In the genomic region with DNA sequence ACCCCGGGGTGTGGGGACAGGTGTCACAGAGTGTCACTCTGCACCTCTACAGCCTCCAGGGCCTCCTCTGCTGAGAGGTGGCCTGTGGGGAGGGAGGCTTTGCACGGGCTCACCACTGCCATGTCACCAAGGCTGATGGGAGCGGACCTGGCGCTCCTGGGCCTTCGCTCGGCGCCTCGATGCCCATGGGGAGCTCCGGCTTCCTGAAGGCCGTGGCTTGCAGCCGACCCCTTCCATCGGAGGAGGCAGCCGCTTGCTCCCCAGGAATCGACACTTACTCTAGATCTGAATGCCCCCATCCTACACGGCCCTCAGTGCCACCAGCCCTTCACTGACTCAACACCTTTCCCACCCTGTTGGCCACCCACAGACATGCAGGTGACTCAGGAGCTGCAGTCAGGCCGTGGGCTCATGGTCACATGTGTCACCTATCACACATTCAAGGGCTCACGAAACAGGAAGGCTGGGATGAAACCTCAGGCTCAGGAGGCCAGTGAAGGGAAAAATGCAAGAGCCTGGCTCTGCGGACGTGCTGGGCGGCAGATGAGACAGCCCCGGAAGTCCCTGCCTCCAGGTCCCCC, we compare ENCODE assay signal across 19 cellular contexts. TPM values are rescaled to one million over a fixed set of nuclear protein-coding genes. Genes with fewer than 3 reads are reported as not detected.
"Had no signal": no experiment of that assay in that cellular context is flagged by ENCODE, and none has a peak within 500 bp of the region (broad histone marks: within the 10 kb centered on the region; RNA-seq: fewer than 3 reads in every experiment).

No MANE protein-coding gene starts in this region.

- H3K4me1 ChIP-seq: foreskin keratinocyte had no signal

- H3K4me3 ChIP-seq: breast epithelium, thoracic aorta, upper lobe of left lung had no signal

- H3K9me3 Mint-ChIP-seq: activated naive CD8-positive, alpha-beta T cell treated with anti-CD3 and anti-CD28 coated beads for 36 hours; activated T-cell treated with anti-CD3 and anti-CD28 coated beads, Interleukin-2, amount 50 U/mL, for 24 hours; activated T-helper 2 cell treated with anti-CD3 and anti-CD28 coated beads, Interferon-gamma antibody, Interleukin-2, Interleukin-4, amounts not matched to agents 10 μg/mL and 5 μg/mL and 100 μg/mL, durations not matched to agents 14 hours and 24 hours and 36 hours; central memory CD8-positive, alpha-beta T cell; immature natural killer cell; natural killer cell treated with Interleukin-12 subunit alpha and Interleukin-12 subunit beta and Interleukin-15 and Interleukin-18, amount 100 ng/mL, for 72 hours had no signal

- H3K27me3 Mint-ChIP-seq: activated naive CD8-positive, alpha-beta T cell treated with anti-CD3 and anti-CD28 coated beads for 36 hours; activated T-cell treated with anti-CD3 and anti-CD28 coated beads, Interleukin-2, amount 50 U/mL, for 24 hours; central memory CD8-positive, alpha-beta T cell had no signal

- H2AFZ ChIP-seq: parathyroid adenoma had no signal

- DNase-seq: activated CD4-positive, alpha-beta T cell treated with anti-CD3 and anti-CD28 coated beads for 1 hour; activated naive CD4-positive, alpha-beta T cell treated with Interleukin-2 at 50 U/mL for 16 hours; activated naive CD8-positive, alpha-beta T cell treated with anti-CD3 and anti-CD28 coated beads for 36 hours; activated T-cell treated with anti-CD3 and anti-CD28 coated beads, Interleukin-2, amount 50 U/mL, for 24 hours; amniotic stem cell; effector memory CD4-positive, alpha-beta T cell; foreskin keratinocyte; immature natural killer cell; midbrain; stimulated activated CD4-positive, alpha-beta T cell treated with anti-CD3 and anti-CD28 coated beads, Interleukin-12 subunit alpha, Interleukin-12 subunit beta, amount 100 ng/mL, for 4 hours; T-helper 1 cell; upper lobe of left lung had no signal

- H3K36me3 Mint-ChIP-seq: immature natural killer cell; natural killer cell treated with Interleukin-12 subunit alpha and Interleukin-12 subunit beta and Interleukin-15 and Interleukin-18, amount 100 ng/mL, for 72 hours had no signal

- H3K36me3 ChIP-seq: breast epithelium, thoracic aorta had no signal

- H3K9ac ChIP-seq: parathyroid adenoma had no signal

- H3K4me3 Mint-ChIP-seq: activated naive CD8-positive, alpha-beta T cell treated with anti-CD3 and anti-CD28 coated beads for 36 hours; activated T-cell treated with anti-CD3 and anti-CD28 coated beads, Interleukin-2, amount 50 U/mL, for 24 hours; central memory CD8-positive, alpha-beta T cell; immature natural killer cell; natural killer cell treated with Interleukin-12 subunit alpha and Interleukin-12 subunit beta and Interleukin-15 and Interleukin-18, amount 100 ng/mL, for 72 hours had no signal

- H3K9me3 ChIP-seq: breast epithelium, thoracic aorta, upper lobe of left lung had no signal

- ATAC-seq: foreskin keratinocyte; natural killer cell treated with Interleukin-12 subunit alpha and Interleukin-12 subunit beta and Interleukin-15 and Interleukin-18, amount 100 ng/mL, for 72 hours; right cardiac atrium had no signal

- H3K27me3 ChIP-seq: breast epithelium, foreskin keratinocyte, upper lobe of left lung had no signal

- H3K27ac ChIP-seq: breast epithelium, foreskin keratinocyte, parathyroid adenoma, thoracic aorta, upper lobe of left lung had no signal

- H3K27ac Mint-ChIP-seq: activated naive CD8-positive, alpha-beta T cell treated with anti-CD3 and anti-CD28 coated beads for 36 hours; activated T-cell treated with anti-CD3 and anti-CD28 coated beads, Interleukin-2, amount 50 U/mL, for 24 hours; activated T-helper 2 cell treated with anti-CD3 and anti-CD28 coated beads, Interferon-gamma antibody, Interleukin-2, Interleukin-4, amounts not matched to agents 10 μg/mL and 5 μg/mL and 100 μg/mL, durations not matched to agents 14 hours and 24 hours and 36 hours; immature natural killer cell; natural killer cell treated with Interleukin-12 subunit alpha and Interleukin-12 subunit beta and Interleukin-15 and Interleukin-18, amount 100 ng/mL, for 72 hours had no signal

- H3K79me2 ChIP-seq: parathyroid adenoma had no signal

RNA-seq across cellular contexts. Expression of gene C1QTNF1, which starts 56.1 kb away (rescaled TPM):
- total RNA-seq: activated T-helper 2 cell treated with anti-CD3 and anti-CD28 coated beads, Interferon-gamma antibody, Interleukin-2, Interleukin-4, amounts not matched to agents 10 μg/mL and 5 μg/mL and 100 μg/mL, durations not matched to agents 14 hours and 24 hours and 36 hours; natural killer cell treated with Interleukin-12 subunit alpha and Interleukin-12 subunit beta and Interleukin-15 and Interleukin-18, amount 100 ng/mL, for 72 hours had no signal
